ENCODE assay signal across 23 cellular contexts in the genomic region with DNA sequence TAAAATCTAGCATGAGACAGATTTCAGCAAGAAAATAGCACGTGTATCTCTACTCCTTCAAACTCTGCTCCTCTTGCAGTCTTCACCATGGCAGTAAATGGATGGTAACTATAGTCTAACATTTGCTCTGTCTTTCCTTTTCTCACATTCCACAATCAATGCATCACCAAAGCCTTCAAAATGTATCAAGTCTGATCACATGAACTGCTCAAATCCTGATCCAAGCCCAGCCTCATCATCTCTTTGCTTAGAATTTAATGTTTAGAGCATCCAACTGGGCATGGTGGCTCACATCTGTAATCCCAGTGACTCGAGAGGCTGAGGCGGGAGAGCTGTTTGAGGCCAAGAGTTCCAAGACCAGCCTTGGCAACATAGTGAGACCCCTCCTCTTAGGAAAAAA. TPM values are rescaled to one million over a fixed set of nuclear protein-coding genes. Genes with fewer than 3 reads are reported as not detected.
DNase-seq lines count a peak whose midpoint lies in the region; ATAC-seq, FAIRE-seq and TF ChIP-seq lines count a peak whose summit lies in the region.
"Had no signal": no experiment of that assay in that cellular context is flagged by ENCODE, and none has a peak within 500 bp of the region (broad histone marks: within the 10 kb centered on the region; RNA-seq: fewer than 3 reads in every experiment).

No MANE protein-coding gene starts in this region.

- TF ChIP-seq POLR2A in gastroesophageal sphincter (IDR thresholded peaks at IDR 0.05) = no peak

- CTCF ChIA-PET in activated CD4-positive, alpha-beta memory T cell treated with anti-CD3 and anti-CD28 coated beads, Interleukin-2, amount 10 ng/mL, durations not matched to agents 7 days and 5 days (lab: Charles Lee) = no interaction called here

- no peak overlapping the region for H3K9ac ChIP-seq in GM23248
- H3K9ac ChIP-seq in astrocyte (ENCODE audit: low read length) = no peak overlapping the region

- no peaks in the 10 kb centered on the region for H3K27me3 Mint-ChIP-seq in astrocyte (ENCODE audit: low read depth, unreplicated experiment)
- H3K27me3 Mint-ChIP-seq in activated CD4-positive, alpha-beta memory T cell treated with anti-CD3 and anti-CD28 coated beads, Interleukin-2, amount 10 ng/mL, durations not matched to agents 7 days and 5 days = no peaks in the 10 kb centered on the region
- H3K27me3 Mint-ChIP-seq: activated naive CD4-positive, alpha-beta T cell treated with anti-CD3 and anti-CD28 coated beads, Interleukin-2, amount 10 ng/mL, durations not matched to agents 7 days and 5 days; progenitor cell of endocrine pancreas had no signal

- peak overlapping the region; percentile 75 for H3K27ac Mint-ChIP-seq in astrocyte (ENCODE audit: unreplicated experiment)
- no peak overlapping the region for H3K27ac Mint-ChIP-seq in activated CD4-positive, alpha-beta memory T cell treated with anti-CD3 and anti-CD28 coated beads, Interleukin-2, amount 10 ng/mL, durations not matched to agents 7 days and 5 days
- H3K27ac Mint-ChIP-seq: activated naive CD4-positive, alpha-beta T cell treated with anti-CD3 and anti-CD28 coated beads, Interleukin-2, amount 10 ng/mL, durations not matched to agents 7 days and 5 days; activated T-cell treated with anti-CD3 and anti-CD28 coated beads, Interleukin-2, amount 50 U/mL, for 72 hours; stimulated activated effector memory CD8-positive, alpha-beta T cell treated with anti-CD3 and anti-CD28 coated beads, Interleukin-12 subunit alpha, Interleukin-12 subunit beta, amount 100 ng/mL, for 72 hours had no signal

- intact Hi-C loops in left cardiac atrium (cut with DNase I) = no loop called here

- POLR2A ChIA-PET in activated CD4-positive, alpha-beta memory T cell treated with anti-CD3 and anti-CD28 coated beads, Interleukin-2, amount 10 ng/mL, durations not matched to agents 7 days and 5 days (lab: Charles Lee) = no interaction called here

- FAIRE-seq in astrocyte (lab: Jason Lieb, UNC) = no peak

- no peaks in the 10 kb centered on the region for H3K9me2 ChIP-seq in GM23248 (ENCODE audit: insufficient read depth)

- no peaks in the 10 kb centered on the region for H3K9me3 Mint-ChIP-seq in astrocyte (ENCODE audit: unreplicated experiment)
- no peaks in the 10 kb centered on the region for H3K9me3 Mint-ChIP-seq in activated CD4-positive, alpha-beta memory T cell treated with anti-CD3 and anti-CD28 coated beads, Interleukin-2, amount 10 ng/mL, durations not matched to agents 7 days and 5 days
- H3K9me3 Mint-ChIP-seq: activated naive CD4-positive, alpha-beta T cell treated with anti-CD3 and anti-CD28 coated beads, Interleukin-2, amount 10 ng/mL, durations not matched to agents 7 days and 5 days; stimulated activated effector memory CD8-positive, alpha-beta T cell treated with anti-CD3 and anti-CD28 coated beads, Interleukin-12 subunit alpha, Interleukin-12 subunit beta, amount 100 ng/mL, for 72 hours had no signal

- H3K27me3 ChIP-seq in GM23248 (replicated peaks; ENCODE audit: insufficient read depth) = no peaks in the 10 kb centered on the region
- H3K27me3 ChIP-seq in astrocyte (ENCODE audit: insufficient read depth, low read length) = no peaks in the 10 kb centered on the region
- no peaks in the 10 kb centered on the region for H3K27me3 ChIP-seq in gastroesophageal sphincter
- H3K27me3 ChIP-seq: ascending aorta, testis had no signal

- in situ Hi-C loops in GM23248 (cut with MboI) = no loop called here

- peaks cover 100% of the 10 kb centered on the region for H3K79me2 ChIP-seq in GM23248 (ENCODE audit: insufficient read depth)
- peaks cover 100% of the 10 kb centered on the region for H3K79me2 ChIP-seq in astrocyte (ENCODE audit: insufficient read depth, low read length)

- no peak overlapping the region for H3K27ac ChIP-seq in GM23248
- H3K27ac ChIP-seq in astrocyte (ENCODE audit: low read depth, low read length) = no peak overlapping the region
- peak overlapping the region in 3 of 4 donors; percentile 11 to 18 (median 17) for H3K27ac ChIP-seq in gastroesophageal sphincter
- H3K27ac ChIP-seq: ascending aorta, RWPE1, testis had no signal

- H4K20me1 ChIP-seq in GM23248 (ENCODE audit: insufficient read depth) = peaks cover 49% of the 10 kb centered on the region
- H4K20me1 ChIP-seq in astrocyte (ENCODE audit: insufficient read depth, low read length) = peaks cover 95% of the 10 kb centered on the region

- peaks cover 44% of the 10 kb centered on the region for H3K4me1 Mint-ChIP-seq in astrocyte (ENCODE audit: low read depth, unreplicated experiment)
- peaks cover 30% of the 10 kb centered on the region for H3K4me1 Mint-ChIP-seq in activated CD4-positive, alpha-beta memory T cell treated with anti-CD3 and anti-CD28 coated beads, Interleukin-2, amount 10 ng/mL, durations not matched to agents 7 days and 5 days

- H3K36me3 ChIP-seq in GM23248 (ENCODE audit: low read depth) (no peaks in the 10 kb centered on the region), astrocyte (ENCODE audit: insufficient read depth, low read length) (no peaks in the 10 kb centered on the region), gastroesophageal sphincter (no peaks in the 10 kb centered on the region)
- H3K36me3 ChIP-seq: ascending aorta had no signal

- no peak for TF ChIP-seq EP300 in gastroesophageal sphincter (IDR thresholded peaks at IDR 0.05)

- H2AFZ ChIP-seq in GM23248 (no peak overlapping the region), astrocyte (ENCODE audit: low read depth, low read length) (no peak overlapping the region)

- DNase-seq in GM23248 (peak; percentile 47), astrocyte (ENCODE audit: low read depth) (no peak), skeletal muscle cell (ENCODE audit: low read depth) (peak; percentile 3), left cardiac atrium (no peak), A172 (ENCODE audit: low spot score) (no peak), NCI-H524 treated with DMSO at 0.1 percent for 48 hours (lab: John Stamatoyannopoulos, UW) (no peak)
- no peak for DNase-seq in activated CD4-positive, alpha-beta memory T cell treated with anti-CD3 and anti-CD28 coated beads, Interleukin-2, amount 10 ng/mL, durations not matched to agents 7 days and 5 days
- DNase-seq: activated CD4-positive, alpha-beta T cell treated with anti-CD3 and anti-CD28 coated beads for 1 hour; activated CD8-positive, alpha-beta memory T cell treated with anti-CD3 and anti-CD28 coated beads for 24 hours; activated naive CD4-positive, alpha-beta T cell treated with anti-CD3 and anti-CD28 coated beads, Interleukin-2, amount 10 ng/mL, durations not matched to agents 7 days and 5 days; activated T-cell treated with anti-CD3 and anti-CD28 coated beads, Interleukin-2, amount 50 U/mL, for 72 hours; cerebellar nuclear complex; glutamatergic neuron; left colon; midbrain; NCI-H146; NCI-H2171; testis had no signal

- TF ChIP-seq CTCF in astrocyte (IDR thresholded peaks at IDR 0.05; ENCODE audit: insufficient read depth, low read depth, low read length) (no peak), gastroesophageal sphincter (IDR thresholded peaks at IDR 0.05) (no peak)

- ATAC-seq in gastroesophageal sphincter (no peak), left cardiac atrium (no peak)
- ATAC-seq: activated T-cell treated with anti-CD3 and anti-CD28 coated beads, Interleukin-2, amount 50 U/mL, for 72 hours; stimulated activated effector memory CD8-positive, alpha-beta T cell treated with anti-CD3 and anti-CD28 coated beads, Interleukin-12 subunit alpha, Interleukin-12 subunit beta, amount 100 ng/mL, for 72 hours had no signal

- no peak overlapping the region for H3K4me3 Mint-ChIP-seq in astrocyte (ENCODE audit: unreplicated experiment)
- H3K4me3 Mint-ChIP-seq in activated CD4-positive, alpha-beta memory T cell treated with anti-CD3 and anti-CD28 coated beads, Interleukin-2, amount 10 ng/mL, durations not matched to agents 7 days and 5 days = no peak overlapping the region
- H3K4me3 Mint-ChIP-seq: activated naive CD4-positive, alpha-beta T cell treated with anti-CD3 and anti-CD28 coated beads, Interleukin-2, amount 10 ng/mL, durations not matched to agents 7 days and 5 days; activated T-cell treated with anti-CD3 and anti-CD28 coated beads, Interleukin-2, amount 50 U/mL, for 72 hours; stimulated activated effector memory CD8-positive, alpha-beta T cell treated with anti-CD3 and anti-CD28 coated beads, Interleukin-12 subunit alpha, Interleukin-12 subunit beta, amount 100 ng/mL, for 72 hours had no signal

- H3K9me3 ChIP-seq in GM23248 (ENCODE audit: low read depth) (no peaks in the 10 kb centered on the region), astrocyte (ENCODE audit: insufficient read depth, low read depth, low read length) (no peaks in the 10 kb centered on the region), gastroesophageal sphincter (no peaks in the 10 kb centered on the region)
- H3K9me3 ChIP-seq: ascending aorta, testis had no signal

- H3K4me3 ChIP-seq in GM23248 (no peak overlapping the region), astrocyte (ENCODE audit: insufficient read depth, low read depth, low read length) (no peak overlapping the region), gastroesophageal sphincter (no peak overlapping the region), skeletal muscle cell (ENCODE audit: low read depth, low read length) (no peak overlapping the region)
- H3K4me3 ChIP-seq: ascending aorta, testis had no signal

- H3K4me2 ChIP-seq in GM23248 (ENCODE audit: unreplicated experiment) (no peak overlapping the region), astrocyte (ENCODE audit: low read length) (no peak overlapping the region)

- H3K4me1 ChIP-seq in GM23248 (ENCODE audit: insufficient read depth) (peaks cover 60% of the 10 kb centered on the region), astrocyte (ENCODE audit: insufficient read depth, low read length) (no peaks in the 10 kb centered on the region), gastroesophageal sphincter (peaks cover 15 to 89% (median 29%) of the 10 kb centered on the region in 3 donors)

- H3K36me3 Mint-ChIP-seq in astrocyte (ENCODE audit: low read depth, unreplicated experiment) = no peaks in the 10 kb centered on the region
- peaks cover 3% of the 10 kb centered on the region for H3K36me3 Mint-ChIP-seq in activated CD4-positive, alpha-beta memory T cell treated with anti-CD3 and anti-CD28 coated beads, Interleukin-2, amount 10 ng/mL, durations not matched to agents 7 days and 5 days (ENCODE audit: low read depth)
- H3K36me3 Mint-ChIP-seq: activated naive CD4-positive, alpha-beta T cell treated with anti-CD3 and anti-CD28 coated beads, Interleukin-2, amount 10 ng/mL, durations not matched to agents 7 days and 5 days; stimulated activated effector memory CD8-positive, alpha-beta T cell treated with anti-CD3 and anti-CD28 coated beads, Interleukin-12 subunit alpha, Interleukin-12 subunit beta, amount 100 ng/mL, for 72 hours had no signal

- peaks cover 55% of the 10 kb centered on the region for H3F3A ChIP-seq in GM23248 (ENCODE audit: insufficient read depth)

- 26 to 39% methylated on average over 3 of the region's 3 CpGs for WGBS in GM23248 (ENCODE audit: low coverage in 1 of 2, low lambda C conversion rate in 2 of 2, missing lambda C conversion rate in 2 of 2), 2 experiments
- 55 to 80% methylated on average over 2 of the region's 3 CpGs for WGBS in gastroesophageal sphincter (ENCODE audit: low coverage in 1 of 2), 2 donors

RNA-seq across cellular contexts. Expression of gene CDK17, which starts 45.9 kb away (rescaled TPM):
- 62.7 and 91.9 TPM in 2 replicates for total RNA-seq in GM23248 (2014; rRNA removed; shearing (Covaris generic))
- polyA plus RNA-seq in GM23248 (2016; fragmentation: Nextera tagmentation; extraction: Ambion mirVana) = 29.3 and 30.0 TPM in 2 replicates
- 53.0 and 64.2 TPM in 2 replicates for total RNA-seq in astrocyte
- total RNA-seq in gastroesophageal sphincter = 10 to 100 TPM; 54.4 to 77.9 (median 62.9) TPM
- total RNA-seq in activated CD4-positive, alpha-beta memory T cell treated with anti-CD3 and anti-CD28 coated beads, Interleukin-2, amount 10 ng/mL, durations not matched to agents 7 days and 5 days = 10 to 100 TPM; 41.5 to 42.5 TPM
- total RNA-seq in left cardiac atrium = 10 to 100 TPM; 17.0 to 35.6 TPM
- total RNA-seq in A172 (2014; rRNA removed; shearing (Covaris generic)) = 38.9 and 43.3 TPM in 2 replicates

Comparison
In these comparisons a context has a peak if more than half of its experiments do, and no peak if none do; other contexts are left out.
1. DNase-seq: peak in GM23248 (single experiment) and skeletal muscle cell (single experiment); none in astrocyte (single experiment), activated CD4-positive, alpha-beta memory T cell treated with anti-CD3 and anti-CD28 coated beads, Interleukin-2, amount 10 ng/mL, durations not matched to agents 7 days and 5 days (single experiment), left cardiac atrium (single experiment), A172 (single experiment) and NCI-H524 treated with DMSO at 0.1 percent for 48 hours (single experiment).
2. H3K27ac ChIP-seq: peak in gastroesophageal sphincter (3 of 4); none in GM23248 (single experiment) and astrocyte (single experiment).